24 cellular contexts compared by ENCODE assay signal in genomic region chr2:172947461-172947860, GRCh38.
DNase-seq lines count a peak whose midpoint lies in the region; ATAC-seq and TF ChIP-seq lines count a peak whose summit lies in the region.
"Had no signal": no experiment of that assay in that cellular context is flagged by ENCODE, and none has a peak within 500 bp of the region (broad histone marks: within the 10 kb centered on the region; RNA-seq: fewer than 3 reads in every experiment).

No MANE protein-coding gene starts in this region.

- H3K14ac ChIP-seq in IMR-90 (replicated peaks; ENCODE audit: low read depth, low read length): 0 out of 2 replicates have a peak overlapping the region, but pooled peaks have one; percentile 24

- no peaks in the 10 kb centered on the region for H3K9me3 Mint-ChIP-seq in activated T-cell treated with anti-CD3 and anti-CD28 coated beads, Interleukin-2, amount 50 U/mL, for 24 hours
- H3K9me3 Mint-ChIP-seq: CD4-positive, alpha-beta memory T cell; T-helper 1 cell treated with Interleukin-12 subunit alpha and Interleukin-12 subunit beta and Interleukin-4 antibody, amounts not matched to agents 30 μg/mL and 1 μg/mL, for 36 hours had no signal

- no peak overlapping the region for H3K23ac ChIP-seq in IMR-90 (ENCODE audit: low read depth, low read length)

- no peak for TF ChIP-seq POLR2A in IMR-90 (IDR thresholded peaks at IDR 0.05; ENCODE audit: low read depth, low read length)

- no peak overlapping the region for H3K4me3 Mint-ChIP-seq in activated T-cell treated with anti-CD3 and anti-CD28 coated beads, Interleukin-2, amount 50 U/mL, for 24 hours
- H3K4me3 Mint-ChIP-seq: CD4-positive, alpha-beta memory T cell; T-helper 1 cell treated with Interleukin-12 subunit alpha and Interleukin-12 subunit beta and Interleukin-4 antibody, amounts not matched to agents 30 μg/mL and 1 μg/mL, for 36 hours had no signal

- peak overlapping the region; percentile 51 for H3K4ac ChIP-seq in IMR-90 (ENCODE audit: low read depth, low read length)

- H3K4me3 ChIP-seq in IMR-90 (ENCODE audit: insufficient read depth, low read depth, low read length): peak overlapping the region; percentile 17; the same call in 1 of the 2 replicates
- H3K4me3 ChIP-seq in astrocyte of the spinal cord (ENCODE audit: low read depth, low read length): no peak overlapping the region
- H3K4me3 ChIP-seq in fibroblast of the aortic adventitia (ENCODE audit: low read depth, low read length): no peak overlapping the region
- H3K4me3 ChIP-seq: BLaER1 treated with 17β-estradiol and CSF1 and Interleukin-3, amounts not matched to agents 10 nM and 100 nM; SK-N-MC had no signal

- H3K27ac Mint-ChIP-seq in activated T-cell treated with anti-CD3 and anti-CD28 coated beads, Interleukin-2, amount 50 U/mL, for 24 hours: no peak overlapping the region
- H3K27ac Mint-ChIP-seq: CD4-positive, alpha-beta memory T cell; T-helper 1 cell treated with Interleukin-12 subunit alpha and Interleukin-12 subunit beta and Interleukin-4 antibody, amounts not matched to agents 30 μg/mL and 1 μg/mL, for 36 hours had no signal

- no peak overlapping the region for H3K9ac ChIP-seq in IMR-90 (ENCODE audit: low read depth, low read length)
- H3K9ac ChIP-seq: BLaER1 treated with 17β-estradiol and CSF1 and Interleukin-3, amounts not matched to agents 10 nM and 100 nM had no signal

- peak overlapping the region; percentile 50 for H2BK120ac ChIP-seq in IMR-90 (ENCODE audit: low read depth, low read length)

- peak; percentile 89 for ATAC-seq in IMR-90 (ENCODE audit: low read depth)
- ATAC-seq: Panc1 had no signal

- peaks cover 27% of the 10 kb centered on the region for H3K4me1 Mint-ChIP-seq in activated T-cell treated with anti-CD3 and anti-CD28 coated beads, Interleukin-2, amount 50 U/mL, for 24 hours (ENCODE audit: low read depth)

- H3K36me3 ChIP-seq in IMR-90 (ENCODE audit: control insufficient read depth, insufficient read depth, low read length): no peaks in the 10 kb centered on the region
- H3K36me3 ChIP-seq: BLaER1 treated with 17β-estradiol and CSF1 and Interleukin-3, amounts not matched to agents 10 nM and 100 nM had no signal

- peak overlapping the region; percentile 89 for H3K18ac ChIP-seq in IMR-90 (ENCODE audit: low read depth, low read length)

- BruUV-seq in IMR-90 (replicated peaks; lab: Mats Ljungman, UMichigan): no TSS peak

- H3K56ac ChIP-seq in IMR-90 (ENCODE audit: extremely low read depth, insufficient read depth, low read length): peak overlapping the region; percentile 61; the same call in 1 of the 2 replicates

- intact Hi-C loops in IMR-90 (cut with micrococcal nuclease): loop anchor here (10.0 kb wide), 1 partner anchor 233 kb away; no protein-coding TSS in a partner anchor

- no peak overlapping the region for H2AFZ ChIP-seq in IMR-90 (replicated peaks; ENCODE audit: low read length, poor library complexity)

- 0 out of 3 replicates have a peak overlapping the region, but pooled peaks have one; percentile 89 for H2BK15ac ChIP-seq in IMR-90 (ENCODE audit: low read depth, low read length)

- no peaks in the 10 kb centered on the region for H3K36me3 Mint-ChIP-seq in activated T-cell treated with anti-CD3 and anti-CD28 coated beads, Interleukin-2, amount 50 U/mL, for 24 hours (ENCODE audit: low read depth)
- H3K36me3 Mint-ChIP-seq: CD4-positive, alpha-beta memory T cell had no signal

- H3K9me3 ChIP-seq in IMR-90 (ENCODE audit: control insufficient read depth, insufficient read depth, low read length): no peaks in the 10 kb centered on the region

- H4K5ac ChIP-seq in IMR-90 (ENCODE audit: low read depth, low read length): peak overlapping the region; percentile 79

- no peak overlapping the region for H2AK9ac ChIP-seq in IMR-90 (replicated peaks; ENCODE audit: low read depth, low read length, poor library complexity)

- WGBS in IMR-90 (ENCODE audit: extremely low coverage in 2 of 2, insufficient read length in 1 of 2), 2 experiments: no CpG with 5 or more reads among the region's 2 CpGs

- TF ChIP-seq RAD21 in IMR-90 (IDR thresholded peaks at IDR 0.05; ENCODE audit: low read length): no peak

- in situ Hi-C loops in IMR-90 (cut with MboI; ENCODE audit: low sequenced_read_pairs) (no loop called here), astrocyte of the spinal cord (cut with HindIII; ENCODE audit: low sequenced_read_pairs) (no loop called here), GM13976 (cut with MboI; ENCODE audit: low sequenced_read_pairs, unreplicated experiment) (no loop called here), GM13977 (cut with MboI; ENCODE audit: low pct_unique_long_range_greater_than_20kb, low sequenced_read_pairs, unreplicated experiment) (no loop called here)

- peak overlapping the region; percentile 24 to 60; a peak in 3 of 4 replicates for H4K8ac ChIP-seq in IMR-90 (ENCODE audit: low read depth in 2 of 2, low read length in 2 of 2)

- no peaks in the 10 kb centered on the region for H3K27me3 ChIP-seq in IMR-90 (ENCODE audit: control insufficient read depth, insufficient read depth, low read length)
- H3K27me3 ChIP-seq: BLaER1 treated with 17β-estradiol and CSF1 and Interleukin-3, amounts not matched to agents 10 nM and 100 nM had no signal

- H4K91ac ChIP-seq in IMR-90 (ENCODE audit: insufficient read depth, low read depth, low read length): peak overlapping the region; percentile 73; the same call in 1 of the 2 replicates

- H4K20me1 ChIP-seq in IMR-90 (ENCODE audit: insufficient read depth, low read length): no peaks in the 10 kb centered on the region
- H4K20me1 ChIP-seq: BLaER1 treated with 17β-estradiol and CSF1 and Interleukin-3, amounts not matched to agents 10 nM and 100 nM had no signal

- POLR2A ChIA-PET in IMR-90 (lab: Charles Lee; ENCODE audit: unreplicated experiment): no interaction called here
- POLR2A ChIA-PET in RWPE1 (lab: Yijun Ruan, JAX; ENCODE audit: low non-redundant PET): no interaction called here

- peaks cover 9% of the 10 kb centered on the region for H3K4me1 ChIP-seq in IMR-90 (ENCODE audit: control insufficient read depth, insufficient read depth, low read length)
- H3K4me1 ChIP-seq: BLaER1 treated with 17β-estradiol and CSF1 and Interleukin-3, amounts not matched to agents 10 nM and 100 nM had no signal

- H2AK5ac ChIP-seq in IMR-90 (ENCODE audit: low read depth, low read length): no peak overlapping the region

- H2BK5ac ChIP-seq in IMR-90 (ENCODE audit: low read depth, low read length, poor library complexity, severe bottlenecking): peak overlapping the region; percentile 89

- TF ChIP-seq CTCF in IMR-90 (conservative IDR thresholded peaks at IDR 0.05; ENCODE audit: low read depth, low read length): no peak
- TF ChIP-seq CTCF in astrocyte of the spinal cord (IDR thresholded peaks at IDR 0.05; ENCODE audit: low read depth, low read length): no peak
- TF ChIP-seq CTCF in fibroblast of the aortic adventitia (IDR thresholded peaks at IDR 0.05; ENCODE audit: insufficient read depth, low read length): no peak
- no peak for TF ChIP-seq CTCF in GM13976 (IDR thresholded peaks at IDR 0.05; ENCODE audit: borderline replicate concordance, control extremely low read depth, extremely low read depth, insufficient read depth, missing control alignments)
- no peak for TF ChIP-seq CTCF in RWPE1 (conservative IDR thresholded peaks at IDR 0.05; ENCODE audit: low read depth)
- TF ChIP-seq CTCF in GM13977 (IDR thresholded peaks at IDR 0.05; ENCODE audit: extremely low read depth, insufficient read depth, missing control alignments): no peak

- peak overlapping the region; percentile 85; the same call in 1 of the 2 replicates for H2BK20ac ChIP-seq in IMR-90 (ENCODE audit: low read depth, low read length)

- CTCF ChIA-PET in IMR-90 (lab: Yijun Ruan, JAX) (interaction anchor here (0.6 to 1.5 kb wide), 2 partner anchors 15 to 336 kb away, joined by 3 to 8 read pairs; no protein-coding TSS in a partner anchor), RWPE1 (lab: Yijun Ruan, JAX) (no interaction called here)

- peak overlapping the region; percentile 100 for H3K4me2 ChIP-seq in IMR-90 (ENCODE audit: low read depth, low read length)
- H3K4me2 ChIP-seq: BLaER1 treated with 17β-estradiol and CSF1 and Interleukin-3, amounts not matched to agents 10 nM and 100 nM had no signal

- H3K79me1 ChIP-seq in IMR-90 (ENCODE audit: low read depth in 1 of 2, low read length in 2 of 2): no peaks in the 10 kb centered on the region

- dilution Hi-C loops in IMR-90 (cut with HindIII; ENCODE audit: low sequenced_read_pairs, unreplicated experiment): no loop called here

- 0 out of 2 replicates have a peak, but pooled peaks cover 7% of the 10 kb centered on the region for H3K9me1 ChIP-seq in IMR-90 (ENCODE audit: insufficient read depth, low read length)

- H3K27ac ChIP-seq in IMR-90 (ENCODE audit: insufficient read depth, low read length) (peak overlapping the region; percentile 72; the same call in 1 of the 2 replicates), RWPE1 (no peak overlapping the region)
- H3K27ac ChIP-seq: BLaER1 treated with 17β-estradiol and CSF1 and Interleukin-3, amounts not matched to agents 10 nM and 100 nM; SK-N-MC had no signal

- peaks cover 16% of the 10 kb centered on the region for H3K27me3 Mint-ChIP-seq in activated T-cell treated with anti-CD3 and anti-CD28 coated beads, Interleukin-2, amount 50 U/mL, for 24 hours

- DNase-seq in ELR (ENCODE audit: low read depth) (peak; percentile 64), IMR-90 (peak; percentile 81), astrocyte of the spinal cord (ENCODE audit: low read depth, low spot score) (peak; percentile 25), fibroblast of the aortic adventitia (ENCODE audit: low read depth) (peak; percentile 46), GM13976 (ENCODE audit: low spot score) (no peak), RWPE1 (ENCODE audit: low spot score) (no peak), GM13977 (ENCODE audit: low spot score) (no peak)
- DNase-seq in activated T-cell treated with anti-CD3 and anti-CD28 coated beads, Interleukin-2, amount 50 U/mL, for 24 hours: no peak
- DNase-seq: AML-193; CD4-positive, alpha-beta memory T cell; COR-L47; DMS53; GF-D8; GOT3; KG1; MM.1S; NCI-H2029; NCI-H69; SIG-M5; SW 1271 had no signal

TF ChIP-seq in IMR-90, 13 proteins besides CTCF, POLR2A, EP300 and RAD21 (continues in another document):
- TF ChIP-seq USF2 (IDR thresholded peaks at IDR 0.05; ENCODE audit: low read depth, low read length) (no peak), CEBPB (IDR thresholded peaks at IDR 0.05; ENCODE audit: low read depth, low read length) (no peak), RCOR1 (IDR thresholded peaks at IDR 0.05; ENCODE audit: insufficient replicate concordance, low read length) (no peak), FOS (IDR thresholded peaks at IDR 0.05; ENCODE audit: low read depth, low read length) (no peak; the same call in 1 of the 2 replicates)

Comparison
In these comparisons a context has a peak if more than half of its experiments do, and no peak if none do; other contexts are left out.
1. DNase-seq: peak in ELR (single experiment), IMR-90 (single experiment), astrocyte of the spinal cord (single experiment) and fibroblast of the aortic adventitia (single experiment); none in GM13976 (single experiment), activated T-cell treated with anti-CD3 and anti-CD28 coated beads, Interleukin-2, amount 50 U/mL, for 24 hours (single experiment), RWPE1 (single experiment) and GM13977 (single experiment).